ENCODE assay signal across 2 cellular contexts in the genomic region with DNA sequence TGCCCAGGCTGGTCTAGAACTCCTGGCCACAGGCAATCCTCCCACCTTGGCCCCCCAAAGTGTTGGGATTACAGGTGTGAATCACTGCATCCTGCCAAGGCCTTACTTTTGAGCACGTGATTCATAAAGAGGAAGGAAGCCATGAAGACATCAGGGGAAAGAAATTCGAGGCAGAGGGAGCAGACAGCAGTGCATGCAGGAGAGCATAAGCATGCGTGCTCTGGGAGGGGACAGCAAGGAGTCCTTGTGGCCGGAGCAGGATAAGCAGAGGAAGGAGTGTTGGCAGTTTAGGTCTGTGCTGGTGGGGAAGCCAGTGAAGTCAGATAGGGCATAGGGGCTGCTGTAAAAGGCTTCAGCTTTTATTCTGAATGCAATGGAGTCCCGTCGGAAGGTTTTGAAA.
TF ChIP-seq lines count a peak whose summit lies in the region.

No MANE protein-coding gene starts in this region.

TF ChIP-seq in GM23338, 12 proteins besides CTCF, POLR2A, EP300 and RAD21:
- no peak for TF ChIP-seq EZH2 (IDR thresholded peaks at IDR 0.05; ENCODE audit: low read depth, unreplicated experiment)
- TF ChIP-seq JUNB (IDR thresholded peaks at IDR 0.05; ENCODE audit: unreplicated experiment): no peak
- TF ChIP-seq, protein P1, sequence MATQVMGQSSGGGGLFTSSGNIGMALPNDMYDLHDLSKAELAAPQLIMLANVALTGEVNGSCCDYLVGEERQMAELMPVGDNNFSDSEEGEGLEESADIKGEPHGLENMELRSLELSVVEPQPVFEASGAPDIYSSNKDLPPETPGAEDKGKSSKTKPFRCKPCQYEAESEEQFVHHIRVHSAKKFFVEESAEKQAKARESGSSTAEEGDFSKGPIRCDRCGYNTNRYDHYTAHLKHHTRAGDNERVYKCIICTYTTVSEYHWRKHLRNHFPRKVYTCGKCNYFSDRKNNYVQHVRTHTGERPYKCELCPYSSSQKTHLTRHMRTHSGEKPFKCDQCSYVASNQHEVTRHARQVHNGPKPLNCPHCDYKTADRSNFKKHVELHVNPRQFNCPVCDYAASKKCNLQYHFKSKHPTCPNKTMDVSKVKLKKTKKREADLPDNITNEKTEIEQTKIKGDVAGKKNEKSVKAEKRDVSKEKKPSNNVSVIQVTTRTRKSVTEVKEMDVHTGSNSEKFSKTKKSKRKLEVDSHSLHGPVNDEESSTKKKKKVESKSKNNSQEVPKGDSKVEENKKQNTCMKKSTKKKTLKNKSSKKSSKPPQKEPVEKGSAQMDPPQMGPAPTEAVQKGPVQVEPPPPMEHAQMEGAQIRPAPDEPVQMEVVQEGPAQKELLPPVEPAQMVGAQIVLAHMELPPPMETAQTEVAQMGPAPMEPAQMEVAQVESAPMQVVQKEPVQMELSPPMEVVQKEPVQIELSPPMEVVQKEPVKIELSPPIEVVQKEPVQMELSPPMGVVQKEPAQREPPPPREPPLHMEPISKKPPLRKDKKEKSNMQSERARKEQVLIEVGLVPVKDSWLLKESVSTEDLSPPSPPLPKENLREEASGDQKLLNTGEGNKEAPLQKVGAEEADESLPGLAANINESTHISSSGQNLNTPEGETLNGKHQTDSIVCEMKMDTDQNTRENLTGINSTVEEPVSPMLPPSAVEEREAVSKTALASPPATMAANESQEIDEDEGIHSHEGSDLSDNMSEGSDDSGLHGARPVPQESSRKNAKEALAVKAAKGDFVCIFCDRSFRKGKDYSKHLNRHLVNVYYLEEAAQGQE (IDR thresholded peaks at IDR 0.05; ENCODE audit: unreplicated experiment): no peak
- TF ChIP-seq, protein P2, sequence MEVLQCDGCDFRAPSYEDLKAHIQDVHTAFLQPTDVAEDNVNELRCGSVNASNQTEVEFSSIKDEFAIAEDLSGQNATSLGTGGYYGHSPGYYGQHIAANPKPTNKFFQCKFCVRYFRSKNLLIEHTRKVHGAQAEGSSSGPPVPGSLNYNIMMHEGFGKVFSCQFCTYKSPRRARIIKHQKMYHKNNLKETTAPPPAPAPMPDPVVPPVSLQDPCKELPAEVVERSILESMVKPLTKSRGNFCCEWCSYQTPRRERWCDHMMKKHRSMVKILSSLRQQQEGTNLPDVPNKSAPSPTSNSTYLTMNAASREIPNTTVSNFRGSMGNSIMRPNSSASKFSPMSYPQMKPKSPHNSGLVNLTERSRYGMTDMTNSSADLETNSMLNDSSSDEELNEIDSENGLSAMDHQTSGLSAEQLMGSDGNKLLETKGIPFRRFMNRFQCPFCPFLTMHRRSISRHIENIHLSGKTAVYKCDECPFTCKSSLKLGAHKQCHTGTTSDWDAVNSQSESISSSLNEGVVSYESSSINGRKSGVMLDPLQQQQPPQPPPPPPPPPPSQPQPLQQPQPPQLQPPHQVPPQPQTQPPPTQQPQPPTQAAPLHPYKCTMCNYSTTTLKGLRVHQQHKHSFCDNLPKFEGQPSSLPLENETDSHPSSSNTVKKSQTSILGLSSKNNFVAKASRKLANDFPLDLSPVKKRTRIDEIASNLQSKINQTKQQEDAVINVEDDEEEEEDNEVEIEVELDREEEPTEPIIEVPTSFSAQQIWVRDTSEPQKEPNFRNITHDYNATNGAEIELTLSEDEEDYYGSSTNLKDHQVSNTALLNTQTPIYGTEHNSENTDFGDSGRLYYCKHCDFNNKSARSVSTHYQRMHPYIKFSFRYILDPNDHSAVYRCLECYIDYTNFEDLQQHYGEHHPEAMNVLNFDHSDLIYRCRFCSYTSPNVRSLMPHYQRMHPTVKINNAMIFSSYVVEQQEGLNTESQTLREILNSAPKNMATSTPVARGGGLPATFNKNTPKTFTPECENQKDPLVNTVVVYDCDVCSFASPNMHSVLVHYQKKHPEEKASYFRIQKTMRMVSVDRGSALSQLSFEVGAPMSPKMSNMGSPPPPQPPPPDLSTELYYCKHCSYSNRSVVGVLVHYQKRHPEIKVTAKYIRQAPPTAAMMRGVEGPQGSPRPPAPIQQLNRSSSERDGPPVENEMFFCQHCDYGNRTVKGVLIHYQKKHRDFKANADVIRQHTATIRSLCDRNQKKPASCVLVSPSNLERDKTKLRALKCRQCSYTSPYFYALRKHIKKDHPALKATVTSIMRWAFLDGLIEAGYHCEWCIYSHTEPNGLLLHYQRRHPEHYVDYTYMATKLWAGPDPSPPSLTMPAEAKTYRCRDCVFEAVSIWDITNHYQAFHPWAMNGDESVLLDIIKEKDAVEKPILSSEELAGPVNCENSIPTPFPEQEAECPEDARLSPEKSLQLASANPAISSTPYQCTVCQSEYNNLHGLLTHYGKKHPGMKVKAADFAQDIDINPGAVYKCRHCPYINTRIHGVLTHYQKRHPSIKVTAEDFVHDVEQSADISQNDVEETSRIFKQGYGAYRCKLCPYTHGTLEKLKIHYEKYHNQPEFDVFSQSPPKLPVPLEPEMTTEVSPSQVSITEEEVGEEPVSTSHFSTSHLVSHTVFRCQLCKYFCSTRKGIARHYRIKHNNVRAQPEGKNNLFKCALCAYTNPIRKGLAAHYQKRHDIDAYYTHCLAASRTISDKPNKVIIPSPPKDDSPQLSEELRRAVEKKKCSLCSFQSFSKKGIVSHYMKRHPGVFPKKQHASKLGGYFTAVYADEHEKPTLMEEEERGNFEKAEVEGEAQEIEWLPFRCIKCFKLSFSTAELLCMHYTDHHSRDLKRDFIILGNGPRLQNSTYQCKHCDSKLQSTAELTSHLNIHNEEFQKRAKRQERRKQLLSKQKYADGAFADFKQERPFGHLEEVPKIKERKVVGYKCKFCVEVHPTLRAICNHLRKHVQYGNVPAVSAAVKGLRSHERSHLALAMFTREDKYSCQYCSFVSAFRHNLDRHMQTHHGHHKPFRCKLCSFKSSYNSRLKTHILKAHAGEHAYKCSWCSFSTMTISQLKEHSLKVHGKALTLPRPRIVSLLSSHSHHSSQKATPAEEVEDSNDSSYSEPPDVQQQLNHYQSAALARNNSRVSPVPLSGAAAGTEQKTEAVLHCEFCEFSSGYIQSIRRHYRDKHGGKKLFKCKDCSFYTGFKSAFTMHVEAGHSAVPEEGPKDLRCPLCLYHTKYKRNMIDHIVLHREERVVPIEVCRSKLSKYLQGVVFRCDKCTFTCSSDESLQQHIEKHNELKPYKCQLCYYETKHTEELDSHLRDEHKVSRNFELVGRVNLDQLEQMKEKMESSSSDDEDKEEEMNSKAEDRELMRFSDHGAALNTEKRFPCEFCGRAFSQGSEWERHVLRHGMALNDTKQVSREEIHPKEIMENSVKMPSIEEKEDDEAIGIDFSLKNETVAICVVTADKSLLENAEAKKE (CRISPR knock-in tag; IDR thresholded peaks at IDR 0.05): no peak
- no peak for TF ChIP-seq ETS1 (IDR thresholded peaks at IDR 0.05)
- TF ChIP-seq STAT1 (IDR thresholded peaks at IDR 0.05; ENCODE audit: unreplicated experiment): no peak
- TF ChIP-seq POLR2AphosphoS5 (IDR thresholded peaks at IDR 0.05; ENCODE audit: low read depth): no peak
- no peak for TF ChIP-seq CREB1 (CRISPR knock-in tag; IDR thresholded peaks at IDR 0.05; ENCODE audit: low read depth)
- no peak for TF ChIP-seq NANOG (IDR thresholded peaks at IDR 0.05; ENCODE audit: borderline replicate concordance)

TF ChIP-seq in K562, 482 proteins besides CTCF, POLR2A, EP300 and RAD21:
- TF ChIP-seq PHF20 (IDR thresholded peaks at IDR 0.05; ENCODE audit: partially characterized antibody): no peak
- no peak for TF ChIP-seq TBL1XR1 (IDR thresholded peaks at IDR 0.05; ENCODE audit: low read length in 2 of 2)
- no peak for TF ChIP-seq ARID1B (IDR thresholded peaks at IDR 0.05)
- no peak for TF ChIP-seq ATF3 (IDR thresholded peaks at IDR 0.05)
- no peak for TF ChIP-seq ATF3 (CRISPR knock-in tag; conservative IDR thresholded peaks at IDR 0.05)
- no peak for TF ChIP-seq L3MBTL2 (IDR thresholded peaks at IDR 0.05)
- no peak for TF ChIP-seq JUNB (CRISPR knock-in tag; conservative IDR thresholded peaks at IDR 0.05)
- no peak for TF ChIP-seq CTBP1 (IDR thresholded peaks at IDR 0.05; ENCODE audit: borderline replicate concordance)
- no peak for TF ChIP-seq TEAD1 (CRISPR knock-in tag; IDR thresholded peaks at IDR 0.05)
- TF ChIP-seq MAFK (IDR thresholded peaks at IDR 0.05; ENCODE audit: low read length): no peak
- no peak for TF ChIP-seq HCFC1 (IDR thresholded peaks at IDR 0.05; ENCODE audit: low read depth, low read length)
- TF ChIP-seq, protein P3, sequence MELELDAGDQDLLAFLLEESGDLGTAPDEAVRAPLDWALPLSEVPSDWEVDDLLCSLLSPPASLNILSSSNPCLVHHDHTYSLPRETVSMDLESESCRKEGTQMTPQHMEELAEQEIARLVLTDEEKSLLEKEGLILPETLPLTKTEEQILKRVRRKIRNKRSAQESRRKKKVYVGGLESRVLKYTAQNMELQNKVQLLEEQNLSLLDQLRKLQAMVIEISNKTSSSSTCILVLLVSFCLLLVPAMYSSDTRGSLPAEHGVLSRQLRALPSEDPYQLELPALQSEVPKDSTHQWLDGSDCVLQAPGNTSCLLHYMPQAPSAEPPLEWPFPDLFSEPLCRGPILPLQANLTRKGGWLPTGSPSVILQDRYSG (tag; conservative IDR thresholded peaks at IDR 0.05; ENCODE audit: low read depth): no peak
- no peak for TF ChIP-seq EP400 (IDR thresholded peaks at IDR 0.05)
- no peak for TF ChIP-seq ZNF121 (CRISPR knock-in tag; conservative IDR thresholded peaks at IDR 0.05)
- no peak for TF ChIP-seq ZNF431 (CRISPR knock-in tag; IDR thresholded peaks at IDR 0.05)
- no peak for TF ChIP-seq HNRNPK (IDR thresholded peaks at IDR 0.05; ENCODE audit: low read depth, low read length, poor library complexity, severe bottlenecking)
- TF ChIP-seq, protein P4, sequence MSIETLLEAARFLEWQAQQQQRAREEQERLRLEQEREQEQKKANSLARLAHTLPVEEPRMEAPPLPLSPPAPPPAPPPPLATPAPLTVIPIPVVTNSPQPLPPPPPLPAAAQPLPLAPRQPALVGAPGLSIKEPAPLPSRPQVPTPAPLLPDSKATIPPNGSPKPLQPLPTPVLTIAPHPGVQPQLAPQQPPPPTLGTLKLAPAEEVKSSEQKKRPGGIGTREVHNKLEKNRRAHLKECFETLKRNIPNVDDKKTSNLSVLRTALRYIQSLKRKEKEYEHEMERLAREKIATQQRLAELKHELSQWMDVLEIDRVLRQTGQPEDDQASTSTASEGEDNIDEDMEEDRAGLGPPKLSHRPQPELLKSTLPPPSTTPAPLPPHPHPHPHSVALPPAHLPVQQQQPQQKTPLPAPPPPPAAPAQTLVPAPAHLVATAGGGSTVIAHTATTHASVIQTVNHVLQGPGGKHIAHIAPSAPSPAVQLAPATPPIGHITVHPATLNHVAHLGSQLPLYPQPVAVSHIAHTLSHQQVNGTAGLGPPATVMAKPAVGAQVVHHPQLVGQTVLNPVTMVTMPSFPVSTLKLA (conservative IDR thresholded peaks at IDR 0.05): no peak
- TF ChIP-seq GATAD2B (IDR thresholded peaks at IDR 0.05; ENCODE audit: borderline replicate concordance): no peak
- TF ChIP-seq ZKSCAN3 (CRISPR knock-in tag; IDR thresholded peaks at IDR 0.05): no peak
- TF ChIP-seq TEAD2 (tag; IDR thresholded peaks at IDR 0.05): no peak
TF ChIP-seq in K562: peak in this region for 0.
